Comparison of ENCODE assay signal across 22 cellular contexts in the genomic region with DNA sequence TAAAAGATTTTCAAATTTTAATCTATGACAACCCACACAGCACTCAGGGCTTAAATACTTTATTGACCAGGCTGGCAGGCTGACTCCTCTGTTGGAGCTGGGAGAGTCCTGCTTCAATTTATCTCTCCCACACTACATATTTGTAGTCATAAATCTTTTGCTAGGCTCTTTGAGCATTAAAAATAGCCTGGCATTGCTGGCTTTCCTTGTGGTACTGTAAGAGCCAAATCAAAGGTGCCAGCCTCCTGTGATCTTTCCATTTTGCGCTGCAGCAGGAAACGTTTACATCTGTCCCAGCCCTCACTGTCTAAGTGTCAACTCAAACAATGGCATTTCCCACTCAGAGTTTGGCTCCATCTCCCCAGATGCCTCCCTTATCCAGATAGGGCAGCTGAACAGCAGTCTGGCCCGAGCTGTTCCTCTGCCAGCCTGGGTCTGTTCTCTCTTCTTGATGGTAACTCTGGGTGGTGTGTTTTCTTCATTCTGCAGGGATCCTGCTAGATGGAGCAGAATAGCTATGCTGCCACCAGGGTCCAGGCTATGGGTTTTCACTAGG.
"Had no signal": no experiment of that assay in that cellular context is flagged by ENCODE, and none has a peak within 500 bp of the region (broad histone marks: within the 10 kb centered on the region; RNA-seq: fewer than 3 reads in every experiment).

No MANE protein-coding gene starts in this region.

- H3K27ac ChIP-seq: epithelial cell of prostate, left lung, pancreas, skin epidermis, transverse colon, vagina had no signal

- H3K4me3 ChIP-seq: left lung, mucosa of descending colon, pancreas, skin epidermis, transverse colon, vagina had no signal

- H3K27me3 ChIP-seq: left lung, pancreas, transverse colon, vagina had no signal

- H3K4me1 ChIP-seq: left lung, pancreas, transverse colon, vagina had no signal

- H3K4me3 Mint-ChIP-seq: activated naive CD8-positive, alpha-beta T cell treated with anti-CD3 and anti-CD28 coated beads, Interleukin-2, amount 10 ng/mL, durations not matched to agents 7 days and 5 days; activated T-helper 1 cell treated with anti-CD3 and anti-CD28 coated beads, Interleukin-12 subunit alpha, Interleukin-12 subunit beta, Interleukin-2, Interleukin-4 antibody, amounts not matched to agents 30 ng/mL and 10 ng/mL and 1 ng/mL, durations not matched to agents 14 hours and 24 hours and 36 hours; dendritic cell treated with granulocyte-macrophage colony-stimulating factor and Interleukin-4, amounts not matched to agents 40 ng/mL and 50 ng/mL, for 4 days; effector memory CD8-positive, alpha-beta T cell; memory B cell; naive thymus-derived CD4-positive, alpha-beta T cell; T-helper 2 cell treated with Interferon-gamma antibody and Interleukin-4, amounts not matched to agents 5 μg/mL and 100 μg/mL, for 36 hours had no signal

- DNase-seq: activated CD4-positive, alpha-beta T cell treated with anti-CD3 and anti-CD28 coated beads, Interleukin-2, amount 50 U/mL, for 1 hour; activated CD8-positive, alpha-beta memory T cell treated with anti-CD3 and anti-CD28 coated beads for 24 hours; activated naive CD8-positive, alpha-beta T cell treated with anti-CD3 and anti-CD28 coated beads, Interleukin-2, amount 10 ng/mL, durations not matched to agents 7 days and 5 days; anterior cingulate cortex; cerebellar nuclear complex; effector memory CD8-positive, alpha-beta T cell; left lung; mucosa of descending colon; naive thymus-derived CD4-positive, alpha-beta T cell; pancreas; stimulated activated CD4-positive, alpha-beta T cell treated with anti-CD3 and anti-CD28 coated beads, Interleukin-4, amount 100 ng/mL, for 4 hours; stimulated activated CD8-positive, alpha-beta memory T cell treated with anti-CD3 and anti-CD28 coated beads, Interleukin-4, amount 100 ng/mL, for 48 hours; stimulated activated naive CD4-positive, alpha-beta T cell treated with Interleukin-2 at 50 U/mL for 16 hours; substantia nigra; transverse colon had no signal

- H3K36me3 Mint-ChIP-seq: activated naive CD8-positive, alpha-beta T cell treated with anti-CD3 and anti-CD28 coated beads, Interleukin-2, amount 10 ng/mL, durations not matched to agents 7 days and 5 days; memory B cell; naive thymus-derived CD4-positive, alpha-beta T cell had no signal

- ATAC-seq: effector memory CD8-positive, alpha-beta T cell; left lung; mucosa of descending colon; naive thymus-derived CD4-positive, alpha-beta T cell; pancreas had no signal

- H3K9me3 Mint-ChIP-seq: activated naive CD8-positive, alpha-beta T cell treated with anti-CD3 and anti-CD28 coated beads, Interleukin-2, amount 10 ng/mL, durations not matched to agents 7 days and 5 days; activated T-helper 1 cell treated with anti-CD3 and anti-CD28 coated beads, Interleukin-12 subunit alpha, Interleukin-12 subunit beta, Interleukin-2, Interleukin-4 antibody, amounts not matched to agents 30 ng/mL and 10 ng/mL and 1 ng/mL, durations not matched to agents 14 hours and 24 hours and 36 hours; dendritic cell treated with granulocyte-macrophage colony-stimulating factor and Interleukin-4, amounts not matched to agents 40 ng/mL and 50 ng/mL, for 4 days; T-helper 2 cell treated with Interferon-gamma antibody and Interleukin-4, amounts not matched to agents 5 μg/mL and 100 μg/mL, for 36 hours had no signal

- H3K36me3 ChIP-seq: left lung, pancreas, transverse colon, vagina had no signal

- H3K27ac Mint-ChIP-seq: activated naive CD8-positive, alpha-beta T cell treated with anti-CD3 and anti-CD28 coated beads, Interleukin-2, amount 10 ng/mL, durations not matched to agents 7 days and 5 days; activated T-helper 1 cell treated with anti-CD3 and anti-CD28 coated beads, Interleukin-12 subunit alpha, Interleukin-12 subunit beta, Interleukin-2, Interleukin-4 antibody, amounts not matched to agents 30 ng/mL and 10 ng/mL and 1 ng/mL, durations not matched to agents 14 hours and 24 hours and 36 hours; dendritic cell treated with granulocyte-macrophage colony-stimulating factor and Interleukin-4, amounts not matched to agents 40 ng/mL and 50 ng/mL, for 4 days; effector memory CD8-positive, alpha-beta T cell; memory B cell; naive thymus-derived CD4-positive, alpha-beta T cell; T-helper 2 cell treated with Interferon-gamma antibody and Interleukin-4, amounts not matched to agents 5 μg/mL and 100 μg/mL, for 36 hours had no signal

- H3K9me3 ChIP-seq: left lung, mucosa of descending colon, pancreas, transverse colon, vagina had no signal

- H3K27me3 Mint-ChIP-seq: activated naive CD8-positive, alpha-beta T cell treated with anti-CD3 and anti-CD28 coated beads, Interleukin-2, amount 10 ng/mL, durations not matched to agents 7 days and 5 days; dendritic cell treated with granulocyte-macrophage colony-stimulating factor and Interleukin-4, amounts not matched to agents 40 ng/mL and 50 ng/mL, for 4 days; effector memory CD8-positive, alpha-beta T cell; memory B cell; naive thymus-derived CD4-positive, alpha-beta T cell had no signal
